ENCODE assay signal across 8 cellular contexts in the genomic region with DNA sequence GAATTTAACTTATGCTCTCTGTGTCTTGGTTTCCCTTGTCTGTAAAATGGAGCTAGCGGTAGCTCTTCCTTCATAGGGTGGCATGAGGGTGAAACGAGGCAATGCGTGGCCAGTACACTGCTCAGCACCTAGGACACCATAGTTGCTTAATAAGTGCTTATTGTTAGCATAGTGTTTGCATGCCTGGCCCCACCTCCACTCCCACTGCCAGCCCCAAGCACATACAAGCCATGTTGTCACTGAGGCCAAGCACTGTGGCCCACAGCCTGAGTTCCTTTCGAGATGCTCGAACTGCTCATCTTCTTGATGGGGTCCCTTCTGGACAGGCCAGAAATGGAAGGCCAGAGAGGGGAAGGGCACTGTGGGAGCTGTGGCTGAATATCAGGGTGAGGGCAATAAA. TPM values are rescaled to one million over a fixed set of nuclear protein-coding genes. Genes with fewer than 3 reads are reported as not detected.
DNase-seq lines count a peak whose midpoint lies in the region; ATAC-seq and TF ChIP-seq lines count a peak whose summit lies in the region.

No MANE protein-coding gene starts in this region.

- DNase-seq in heart left ventricle (no peak), left ventricle myocardium superior (no peak), left lung (no peak), type B pancreatic cell (ENCODE audit: extremely low spot score, unreplicated experiment) (no peak), HuH-7.5 (ENCODE audit: low spot score) (no peak)
- DNase-seq in activated T-helper 2 cell treated with anti-CD3 and anti-CD28 coated beads, Interferon-gamma antibody, Interleukin-2, Interleukin-4, amounts not matched to agents 10 μg/mL and 5 μg/mL and 100 μg/mL, durations not matched to agents 14 hours and 24 hours and 36 hours (ENCODE audit: low spot score), result no peak
- DNase-seq in stimulated activated CD4-positive, alpha-beta T cell treated with anti-CD3 and anti-CD28 coated beads, Interleukin-2, amount 100 ng/mL, for 48 hours, result no peak

- peaks cover 28% of the 10 kb centered on the region for H3K36me3 Mint-ChIP-seq in activated T-helper 2 cell treated with anti-CD3 and anti-CD28 coated beads, Interferon-gamma antibody, Interleukin-2, Interleukin-4, amounts not matched to agents 10 μg/mL and 5 μg/mL and 100 μg/mL, durations not matched to agents 14 hours and 24 hours and 36 hours (ENCODE audit: low read depth)
- peaks cover 13% of the 10 kb centered on the region for H3K36me3 Mint-ChIP-seq in type B pancreatic cell

- WGBS in heart left ventricle, 4 donors, result 57 to 72% (median 59%) methylated on average over 5 of the region's 5 CpGs

- intact Hi-C loops in heart left ventricle (cut with DNase I) (loop anchor here in 4 of 10 donors (10.0 kb wide), 2 partner anchors 751 to 831 kb away; a partner anchor contains a TSS), left ventricle myocardium superior (cut with micrococcal nuclease) (no loop called here), left lung (cut with DNase I) (no loop called here)
- intact Hi-C loops in activated T-helper 2 cell treated with anti-CD3 and anti-CD28 coated beads, Interferon-gamma antibody, Interleukin-2, Interleukin-4, amounts not matched to agents 10 μg/mL and 5 μg/mL and 100 μg/mL, durations not matched to agents 14 hours and 24 hours and 36 hours (cut with micrococcal nuclease), result loop anchor here (1.0 to 10.0 kb wide), 4 partner anchors 45 to 1056 kb away; a partner anchor contains a TSS

- H3K36me3 ChIP-seq in heart left ventricle, result peaks cover 0 to 42% (median 32%) of the 10 kb centered on the region in 9 donors
- peaks cover 0 to 41% of the 10 kb centered on the region in 2 donors for H3K36me3 ChIP-seq in left lung

- peaks cover 0 to 26% (median 10%) of the 10 kb centered on the region in 12 donors for H3K4me1 ChIP-seq in heart left ventricle
- H3K4me1 ChIP-seq in left lung, result peaks cover 4 to 15% of the 10 kb centered on the region in 2 donors

- no peaks in the 10 kb centered on the region for H3K9me3 ChIP-seq in heart left ventricle
- H3K9me3 ChIP-seq in left lung, result no peaks in the 10 kb centered on the region

- H3K27ac Mint-ChIP-seq in activated T-helper 2 cell treated with anti-CD3 and anti-CD28 coated beads, Interferon-gamma antibody, Interleukin-2, Interleukin-4, amounts not matched to agents 10 μg/mL and 5 μg/mL and 100 μg/mL, durations not matched to agents 14 hours and 24 hours and 36 hours, result peak overlapping the region; percentile 69
- peak overlapping the region; percentile 92 for H3K27ac Mint-ChIP-seq in type B pancreatic cell

- ATAC-seq in heart left ventricle, result no peak
- ATAC-seq in left ventricle myocardium superior, result no peak
- ATAC-seq in left lung, result peak; percentile 2
- ATAC-seq in HG02852 (IDR thresholded peaks at IDR 0.05; ENCODE audit: unreplicated experiment), result no peak

- peaks cover 27% of the 10 kb centered on the region for H3K4me1 Mint-ChIP-seq in activated T-helper 2 cell treated with anti-CD3 and anti-CD28 coated beads, Interferon-gamma antibody, Interleukin-2, Interleukin-4, amounts not matched to agents 10 μg/mL and 5 μg/mL and 100 μg/mL, durations not matched to agents 14 hours and 24 hours and 36 hours (ENCODE audit: low read depth)
- peaks cover 8% of the 10 kb centered on the region for H3K4me1 Mint-ChIP-seq in type B pancreatic cell (ENCODE audit: unreplicated experiment)

- TF ChIP-seq POLR2A in heart left ventricle (IDR thresholded peaks at IDR 0.05), result no peak

- H3K27me3 ChIP-seq in heart left ventricle (no peaks in the 10 kb centered on the region), left lung (no peaks in the 10 kb centered on the region)

- peak overlapping the region; percentile 61 to 97 (median 86) for H3K4me3 ChIP-seq in heart left ventricle
- H3K4me3 ChIP-seq in left lung, result peak overlapping the region; percentile 84 to 87

- no peaks in the 10 kb centered on the region for H3K9me3 Mint-ChIP-seq in activated T-helper 2 cell treated with anti-CD3 and anti-CD28 coated beads, Interferon-gamma antibody, Interleukin-2, Interleukin-4, amounts not matched to agents 10 μg/mL and 5 μg/mL and 100 μg/mL, durations not matched to agents 14 hours and 24 hours and 36 hours
- no peaks in the 10 kb centered on the region for H3K9me3 Mint-ChIP-seq in type B pancreatic cell

- peak overlapping the region; percentile 86 for H3K4me3 Mint-ChIP-seq in activated T-helper 2 cell treated with anti-CD3 and anti-CD28 coated beads, Interferon-gamma antibody, Interleukin-2, Interleukin-4, amounts not matched to agents 10 μg/mL and 5 μg/mL and 100 μg/mL, durations not matched to agents 14 hours and 24 hours and 36 hours (ENCODE audit: low read depth)
- H3K4me3 Mint-ChIP-seq in type B pancreatic cell, result peak overlapping the region; percentile 97

- H3K27me3 Mint-ChIP-seq in activated T-helper 2 cell treated with anti-CD3 and anti-CD28 coated beads, Interferon-gamma antibody, Interleukin-2, Interleukin-4, amounts not matched to agents 10 μg/mL and 5 μg/mL and 100 μg/mL, durations not matched to agents 14 hours and 24 hours and 36 hours (ENCODE audit: low read depth), result no peaks in the 10 kb centered on the region
- H3K27me3 Mint-ChIP-seq in type B pancreatic cell, result peaks cover 3% of the 10 kb centered on the region

- TF ChIP-seq CTCF in heart left ventricle (IDR thresholded peaks at IDR 0.05) (no peak), left lung (IDR thresholded peaks at IDR 0.05) (no peak), type B pancreatic cell (conservative IDR thresholded peaks at IDR 0.05) (no peak)

- H3K27ac ChIP-seq in heart left ventricle, result peak overlapping the region in 4 of 12 donors; percentile 74 to 85 (median 80)
- peak overlapping the region in 1 of 2 donors; percentile 67 for H3K27ac ChIP-seq in left lung

RNA-seq across cellular contexts. Expression of a gene that starts 0.8 kb away (rescaled TPM):
- 1 to 10 TPM; 2.6 to 6.6 (median 3.5) TPM for total RNA-seq in heart left ventricle
- 1 to 10 TPM; 1.4 to 4.6 TPM for polyA plus RNA-seq in heart left ventricle
- total RNA-seq in left ventricle myocardium superior, result 3.2 TPM
- total RNA-seq in activated T-helper 2 cell treated with anti-CD3 and anti-CD28 coated beads, Interferon-gamma antibody, Interleukin-2, Interleukin-4, amounts not matched to agents 10 μg/mL and 5 μg/mL and 100 μg/mL, durations not matched to agents 14 hours and 24 hours and 36 hours, result 5.8 and 7.1 TPM in 2 replicates
- 10 to 100 TPM in 1 of 2 donors, 1 to 10 TPM in 1; 7.7 to 13.2 TPM for total RNA-seq in left lung
- 4.7 and 4.9 TPM in 2 replicates for total RNA-seq in type B pancreatic cell (ENCODE audit: low replicate concordance)

RNA-seq across cellular contexts. Expression of a gene that starts 45.1 kb away (rescaled TPM):
- total RNA-seq in heart left ventricle, result 10 to 100 TPM; 19.5 to 33.2 (median 27.4) TPM
- 10 to 100 TPM; 13.3 to 20.3 TPM for polyA plus RNA-seq in heart left ventricle
- 24.7 TPM for total RNA-seq in left ventricle myocardium superior
- total RNA-seq in activated T-helper 2 cell treated with anti-CD3 and anti-CD28 coated beads, Interferon-gamma antibody, Interleukin-2, Interleukin-4, amounts not matched to agents 10 μg/mL and 5 μg/mL and 100 μg/mL, durations not matched to agents 14 hours and 24 hours and 36 hours, result 85.8 and 92.6 TPM in 2 replicates
- total RNA-seq in left lung, result 10 to 100 TPM; 35.1 to 41.7 TPM
- total RNA-seq in type B pancreatic cell (ENCODE audit: low replicate concordance), result 48.5 and 72.6 TPM in 2 replicates

RNA-seq across cellular contexts. Expression of a gene that starts 46.5 kb away (rescaled TPM):
- total RNA-seq in heart left ventricle (100 to 1,000 TPM; 289 to 632 (median 497) TPM), left ventricle myocardium superior (468 TPM), left lung (100 to 1,000 TPM in 1 of 2 donors, 10 to 100 TPM in 1; 97.9 to 147 TPM), type B pancreatic cell (ENCODE audit: low replicate concordance) (78.9 and 106 TPM in 2 replicates)
- polyA plus RNA-seq in heart left ventricle, result 100 to 1,000 TPM; 203 to 335 TPM
- total RNA-seq in activated T-helper 2 cell treated with anti-CD3 and anti-CD28 coated beads, Interferon-gamma antibody, Interleukin-2, Interleukin-4, amounts not matched to agents 10 μg/mL and 5 μg/mL and 100 μg/mL, durations not matched to agents 14 hours and 24 hours and 36 hours, result 62.9 and 63.5 TPM in 2 replicates
